8 cellular contexts compared by ENCODE assay signal in genomic region chr12:56266634-56267442, GRCh38. TPM values are rescaled to one million over a fixed set of nuclear protein-coding genes. Genes with fewer than 3 reads are reported as not detected.
DNase-seq lines count a peak whose midpoint lies in the region; ATAC-seq and TF ChIP-seq lines count a peak whose summit lies in the region.

Gene COQ10A (plus strand): TSS chr12:56266942. CDS start chr12:56267119, 177 bp downstream.

- POLR2A ChIA-PET in RWPE1 (lab: Yijun Ruan, JAX; ENCODE audit: low non-redundant PET) = interaction anchor here (0.7 kb wide), 1 partner anchor 25 kb away, joined by 3 read pairs; no protein-coding TSS in a partner anchor

- H3K27ac Mint-ChIP-seq in GM23338 = peak within 1 kb of the TSS; percentile 95
- H3K27ac Mint-ChIP-seq in natural killer cell treated with Interleukin-12 subunit alpha and Interleukin-12 subunit beta and Interleukin-15 and Interleukin-18, amount 100 ng/mL, for 72 hours = peak within 1 kb of the TSS; percentile 80 to 91

- peak; percentile 46 to 58 for TF ChIP-seq CTCF in GM23338 (conservative IDR thresholded peaks at IDR 0.05; ENCODE audit: low read depth in 2 of 2)
- peak; percentile 51; the same call in 1 of the 2 replicates for TF ChIP-seq CTCF in LNCAP (IDR thresholded peaks at IDR 0.05)
- TF ChIP-seq CTCF in RWPE1 (conservative IDR thresholded peaks at IDR 0.05; ENCODE audit: low read depth) = peak; percentile 53
- peak; percentile 69 for TF ChIP-seq CTCF in fibroblast of pulmonary artery (IDR thresholded peaks at IDR 0.05; ENCODE audit: low read length, missing control alignments)

- peaks cover 27% of the 10 kb centered on the region for H3K36me3 Mint-ChIP-seq in GM23338 (ENCODE audit: low read depth)
- no peaks in the 10 kb centered on the region for H3K36me3 Mint-ChIP-seq in natural killer cell treated with Interleukin-12 subunit alpha and Interleukin-12 subunit beta and Interleukin-15 and Interleukin-18, amount 100 ng/mL, for 72 hours

- H3K27ac ChIP-seq in GM23338 (ENCODE audit: low read depth) (peak within 1 kb of the TSS; percentile 96), RWPE1 (peak within 1 kb of the TSS; percentile 87)

- H3K36me3 ChIP-seq in GM23338 (ENCODE audit: insufficient read depth) = peaks cover 4% of the 10 kb centered on the region

- no peaks in the 10 kb centered on the region; the same call in 2 of the 3 replicates for H3K9me3 Mint-ChIP-seq in GM23338
- H3K9me3 Mint-ChIP-seq in natural killer cell treated with Interleukin-12 subunit alpha and Interleukin-12 subunit beta and Interleukin-15 and Interleukin-18, amount 100 ng/mL, for 72 hours = no peaks in the 10 kb centered on the region

- H3K4me3 ChIP-seq in GM23338 = peak within 1 kb of the TSS; percentile 80
- H3K4me3 ChIP-seq in fibroblast of pulmonary artery (replicated peaks; ENCODE audit: low read depth, low read length) = peak within 1 kb of the TSS; percentile 73

- H4K20me1 ChIP-seq in GM23338 (replicated peaks; ENCODE audit: insufficient read depth) = no peaks in the 10 kb centered on the region; the same call in 1 of the 2 replicates

- peak within 1 kb of the TSS; percentile 95 for H3K4me2 ChIP-seq in GM23338

- H3K27me3 ChIP-seq in GM23338 (ENCODE audit: insufficient read depth) = no peaks in the 10 kb centered on the region

- DNase-seq in ELF-1 (ENCODE audit: low read depth, low spot score) = peak; percentile 95
- peak; percentile 96 for DNase-seq in GM23338 (ENCODE audit: low spot score)
- DNase-seq in RWPE1 (ENCODE audit: low spot score) = peak; percentile 86
- DNase-seq in activated T-helper 9 cell treated with anti-CD3 and anti-CD28 coated beads, Interleukin-2, amount 50 U/mL, for 16 hours (ENCODE audit: low read depth) = peak; percentile 80
- peak; percentile 84 for DNase-seq in fibroblast of pulmonary artery (ENCODE audit: low read depth)
- DNase-seq in natural killer cell treated with Interleukin-12 subunit alpha and Interleukin-12 subunit beta and Interleukin-15 and Interleukin-18, amount 100 ng/mL, for 72 hours (ENCODE audit: low spot score) = peak; percentile 91
- DNase-seq in stimulated activated naive CD8-positive, alpha-beta T cell treated with anti-CD3 and anti-CD28 coated beads, Interleukin-15, Interleukin-2, amounts not matched to agents 100 U/mL and 50 U/mL, for 24 hours = peak; percentile 88

- H3F3A ChIP-seq in GM23338 (replicated peaks; ENCODE audit: low read depth) = peaks cover 32% of the 10 kb centered on the region

- H3K4me3 Mint-ChIP-seq in GM23338 = peak within 1 kb of the TSS; percentile 90
- H3K4me3 Mint-ChIP-seq in natural killer cell treated with Interleukin-12 subunit alpha and Interleukin-12 subunit beta and Interleukin-15 and Interleukin-18, amount 100 ng/mL, for 72 hours = peak within 1 kb of the TSS; percentile 95

- peaks cover 10% of the 10 kb centered on the region for H3K4me1 Mint-ChIP-seq in GM23338
- H3K4me1 Mint-ChIP-seq in natural killer cell treated with Interleukin-12 subunit alpha and Interleukin-12 subunit beta and Interleukin-15 and Interleukin-18, amount 100 ng/mL, for 72 hours (ENCODE audit: low read depth in 2 of 2) = peaks cover 18 to 19% of the 10 kb centered on the region in 2 donors

- no peaks in the 10 kb centered on the region for H3K9me2 ChIP-seq in GM23338 (ENCODE audit: insufficient read depth)

- peak within 1 kb of the TSS; percentile 99 for H2AFZ ChIP-seq in GM23338

- peak; percentile 92 for ATAC-seq in GM23338
- ATAC-seq in natural killer cell treated with Interleukin-12 subunit alpha and Interleukin-12 subunit beta and Interleukin-15 and Interleukin-18, amount 100 ng/mL, for 72 hours = peak; percentile 97 to 98
- peak; percentile 93 for ATAC-seq in stimulated activated naive CD8-positive, alpha-beta T cell treated with anti-CD3 and anti-CD28 coated beads, Interleukin-15, Interleukin-2, amounts not matched to agents 100 U/mL and 50 U/mL, for 24 hours

- H3K4me1 ChIP-seq in GM23338 (ENCODE audit: insufficient read depth) = peaks cover 5% of the 10 kb centered on the region; the same call in 1 of the 2 replicates

- CTCF ChIA-PET in RWPE1 (lab: Yijun Ruan, JAX) = interaction anchor here (0.6 to 1.1 kb wide), 9 partner anchors 9 to 341 kb away, joined by 3 to 7 read pairs (median 4); partner anchors contain the start of gene ANKRD52

- H3K79me2 ChIP-seq in GM23338 (replicated peaks; ENCODE audit: insufficient read depth) = no peaks in the 10 kb centered on the region

- H3K27me3 Mint-ChIP-seq in GM23338 (ENCODE audit: insufficient read depth, low read depth, poor library complexity) = peaks cover 27% of the 10 kb centered on the region
- H3K27me3 Mint-ChIP-seq in natural killer cell treated with Interleukin-12 subunit alpha and Interleukin-12 subunit beta and Interleukin-15 and Interleukin-18, amount 100 ng/mL, for 72 hours = no peaks in the 10 kb centered on the region

TF ChIP-seq in GM23338, 12 proteins besides CTCF, POLR2A, EP300 and RAD21:
- TF ChIP-seq CREB1 (CRISPR knock-in tag; IDR thresholded peaks at IDR 0.05; ENCODE audit: low read depth) (peak; percentile 73), ETS1 (IDR thresholded peaks at IDR 0.05) (peak; percentile 93), REST (IDR thresholded peaks at IDR 0.05; ENCODE audit: unreplicated experiment) (no peak), POLR2AphosphoS5 (IDR thresholded peaks at IDR 0.05; ENCODE audit: low read depth) (peak; percentile 91), JUNB (IDR thresholded peaks at IDR 0.05; ENCODE audit: unreplicated experiment) (no peak)

RNA-seq across cellular contexts. Expression of gene COQ10A, which starts in this region (rescaled TPM):
- 15.2 and 17.8 TPM in 2 replicates for total RNA-seq in GM23338 (2014; rRNA removed; shearing (Covaris generic))
- 12.0 and 12.8 TPM in 2 replicates for polyA plus RNA-seq in GM23338 (2016; fragmentation: Nextera tagmentation; extraction: Ambion mirVana)
- 10 to 100 TPM; 15.4 to 26.1 TPM for total RNA-seq in natural killer cell treated with Interleukin-12 subunit alpha and Interleukin-12 subunit beta and Interleukin-15 and Interleukin-18, amount 100 ng/mL, for 72 hours

Comparison
In these comparisons a context has a peak if more than half of its experiments do, and no peak if none do; other contexts are left out.
1. Peak in every context shown above with its lines: DNase-seq, ATAC-seq, H3K4me3 ChIP-seq and H3K27ac ChIP-seq.